ENCODE assay signal across 1 cellular context in genomic region chr7:66075590-66076458, GRCh38.
TF ChIP-seq lines count a peak whose summit lies in the region.

TSS of gene ASL (plus strand) at chr7:66075819. CDS start at chr7:66076082, 263 bp downstream.

TF ChIP-seq in HepG2, 621 proteins besides CTCF, POLR2A, EP300 and RAD21 (continued from another document and continues in another):
- peak; percentile 58; the same call in 1 of the 2 replicates for TF ChIP-seq ARID5B (CRISPR knock-in tag; IDR thresholded peaks at IDR 0.05)
- peak; percentile 76; the same call in 1 of the 2 replicates for TF ChIP-seq ZBTB38 (CRISPR knock-in tag; IDR thresholded peaks at IDR 0.05)
- peak; percentile 65; the same call in 1 of the 2 replicates for TF ChIP-seq THAP11 (CRISPR knock-in tag; IDR thresholded peaks at IDR 0.05)
- TF ChIP-seq MBNL3 (CRISPR knock-in tag; conservative IDR thresholded peaks at IDR 0.05): no peak
- TF ChIP-seq SMAD9 (CRISPR knock-in tag; IDR thresholded peaks at IDR 0.05): no peak
- no peak for TF ChIP-seq THAP8 (CRISPR knock-in tag; IDR thresholded peaks at IDR 0.05; ENCODE audit: borderline replicate concordance)
- no peak for TF ChIP-seq TRIM24 (CRISPR knock-in tag; IDR thresholded peaks at IDR 0.05)
- no peak for TF ChIP-seq MXD3 (CRISPR knock-in tag; IDR thresholded peaks at IDR 0.05)
- TF ChIP-seq YEATS4 (CRISPR knock-in tag; IDR thresholded peaks at IDR 0.05; ENCODE audit: borderline replicate concordance): peak; percentile 85
- peak; percentile 79 for TF ChIP-seq ZNF18 (CRISPR knock-in tag; IDR thresholded peaks at IDR 0.05; ENCODE audit: insufficient replicate concordance)
- peak; percentile 86 for TF ChIP-seq SP2 (CRISPR knock-in tag; IDR thresholded peaks at IDR 0.05)
- peak; percentile 54 for TF ChIP-seq MXD4 (CRISPR knock-in tag; IDR thresholded peaks at IDR 0.05)
- peak; percentile 75; the same call in 1 of the 2 replicates for TF ChIP-seq KDM5B (CRISPR knock-in tag; IDR thresholded peaks at IDR 0.05; ENCODE audit: borderline replicate concordance)
- TF ChIP-seq MYPOP (CRISPR knock-in tag; IDR thresholded peaks at IDR 0.05): no peak
- no peak for TF ChIP-seq MAFG (CRISPR knock-in tag; IDR thresholded peaks at IDR 0.05)
- peak; percentile 94; the same call in 1 of the 2 replicates for TF ChIP-seq DR1 (CRISPR knock-in tag; IDR thresholded peaks at IDR 0.05)
- 0 out of 2 replicates have a peak, but pooled peaks have one; percentile 41 for TF ChIP-seq SKIL (CRISPR knock-in tag; IDR thresholded peaks at IDR 0.05; ENCODE audit: borderline replicate concordance)
- TF ChIP-seq SMARCC2 (IDR thresholded peaks at IDR 0.05): no peak
- no peak for TF ChIP-seq ZBTB37 (CRISPR knock-in tag; IDR thresholded peaks at IDR 0.05)
- TF ChIP-seq ZNF407 (CRISPR knock-in tag; IDR thresholded peaks at IDR 0.05; ENCODE audit: not compliant biosample characterization): peak; percentile 46
- TF ChIP-seq BCLAF1 (IDR thresholded peaks at IDR 0.05): no peak
- 0 out of 2 replicates have a peak, but pooled peaks have one; percentile 31 for TF ChIP-seq ZBTB26 (CRISPR knock-in tag; IDR thresholded peaks at IDR 0.05; ENCODE audit: borderline replicate concordance)
